In genomic region chr9:34138644-34139043, GRCh38 we compare ENCODE assay signal across 7 cellular contexts. TPM values are rescaled to one million over a fixed set of nuclear protein-coding genes. Genes with fewer than 3 reads are reported as not detected.
DNase-seq lines count a peak whose midpoint lies in the region; ATAC-seq and TF ChIP-seq lines count a peak whose summit lies in the region.
"Not testable (repeated sequence)": the region's sequence is repeated elsewhere in the genome, so short reads cannot be mapped to it uniquely, and the experiment has no call there.

No MANE protein-coding gene starts in this region.

- CTCF ChIA-PET in activated CD8-positive, alpha-beta T cell treated with anti-CD3 and anti-CD28 coated beads, Interleukin-2, amount 10 ng/mL, durations not matched to agents 7 days and 5 days (lab: Charles Lee) = not testable (repeated sequence)

- H3K4me1 Mint-ChIP-seq in CD4-positive, CD25-positive, alpha-beta regulatory T cell; T-helper 17 cell; activated CD8-positive, alpha-beta T cell treated with anti-CD3 and anti-CD28 coated beads, Interleukin-2, amount 10 ng/mL, durations not matched to agents 7 days and 5 days (ENCODE audit: low read depth); activated naive CD8-positive, alpha-beta T cell treated with anti-CD3 and anti-CD28 coated beads, Interleukin-2, amount 10 ng/mL, durations not matched to agents 7 days and 5 days; glutamatergic neuron (ENCODE audit: low read depth, unreplicated experiment): not testable (repeated sequence)

- not testable (repeated sequence) for H3K27ac ChIP-seq in CD4-positive, CD25-positive, alpha-beta regulatory T cell (ENCODE audit: insufficient read depth, low read length, poor library complexity, severe bottlenecking)

- not testable (repeated sequence) for H3K36me3 ChIP-seq in CD4-positive, CD25-positive, alpha-beta regulatory T cell (ENCODE audit: control insufficient read depth, insufficient read depth, low read length)

- not testable (repeated sequence) for TF ChIP-seq CTCF in glutamatergic neuron (IDR thresholded peaks at IDR 0.05; ENCODE audit: partially characterized antibody, unreplicated experiment)

- POLR2A ChIA-PET in activated CD8-positive, alpha-beta T cell treated with anti-CD3 and anti-CD28 coated beads, Interleukin-2, amount 10 ng/mL, durations not matched to agents 7 days and 5 days (lab: Charles Lee) = not testable (repeated sequence)
- POLR2A ChIA-PET in activated naive CD8-positive, alpha-beta T cell treated with anti-CD3 and anti-CD28 coated beads, Interleukin-2, amount 10 ng/mL, durations not matched to agents 7 days and 5 days (lab: Charles Lee) = interaction anchor here (0.7 kb wide), 1 partner anchor 499 kb away, joined by 6 read pairs; the partner anchor contains the start of gene SIGMAR1

- H3K36me3 Mint-ChIP-seq in CD4-positive, CD25-positive, alpha-beta regulatory T cell; T-helper 17 cell (ENCODE audit: low read depth); activated CD8-positive, alpha-beta T cell treated with anti-CD3 and anti-CD28 coated beads, Interleukin-2, amount 10 ng/mL, durations not matched to agents 7 days and 5 days (ENCODE audit: low read depth); activated naive CD8-positive, alpha-beta T cell treated with anti-CD3 and anti-CD28 coated beads, Interleukin-2, amount 10 ng/mL, durations not matched to agents 7 days and 5 days; glutamatergic neuron (ENCODE audit: unreplicated experiment): not testable (repeated sequence)

- ATAC-seq in CD4-positive, CD25-positive, alpha-beta regulatory T cell (ENCODE audit: low read depth in 2 of 2) = peak; percentile 40 to 78
- peak; percentile 57 for ATAC-seq in T-helper 17 cell
- ATAC-seq in activated CD8-positive, alpha-beta T cell treated with anti-CD3 and anti-CD28 coated beads, Interleukin-2, amount 10 ng/mL, durations not matched to agents 7 days and 5 days = not testable (repeated sequence)
- ATAC-seq in activated naive CD8-positive, alpha-beta T cell treated with anti-CD3 and anti-CD28 coated beads, Interleukin-2, amount 10 ng/mL, durations not matched to agents 7 days and 5 days (ENCODE audit: low read depth) = peak; percentile 45

- not testable (repeated sequence) for H3K27me3 ChIP-seq in CD4-positive, CD25-positive, alpha-beta regulatory T cell (ENCODE audit: control insufficient read depth, insufficient read depth, low read length)

- peak in 2 of 3 donors; percentile 16 to 81 for DNase-seq in CD4-positive, CD25-positive, alpha-beta regulatory T cell
- peak; percentile 35 for DNase-seq in DMS53 (lab: John Stamatoyannopoulos, UW)
- DNase-seq in NCI-H146 (lab: John Stamatoyannopoulos, UW) = peak; percentile 8
- not testable (repeated sequence) for DNase-seq in T-helper 17 cell; activated naive CD8-positive, alpha-beta T cell treated with anti-CD3 and anti-CD28 coated beads, Interleukin-2, amount 10 ng/mL, durations not matched to agents 7 days and 5 days; glutamatergic neuron
- DNase-seq in activated CD8-positive, alpha-beta T cell treated with anti-CD3 and anti-CD28 coated beads, Interleukin-2, amount 10 ng/mL, durations not matched to agents 7 days and 5 days = peak; percentile 52

- peak overlapping the region in 1 of 4 donors; percentile 9 for H3K4me3 Mint-ChIP-seq in CD4-positive, CD25-positive, alpha-beta regulatory T cell
- not testable (repeated sequence) for H3K4me3 Mint-ChIP-seq in T-helper 17 cell; activated CD8-positive, alpha-beta T cell treated with anti-CD3 and anti-CD28 coated beads, Interleukin-2, amount 10 ng/mL, durations not matched to agents 7 days and 5 days; activated naive CD8-positive, alpha-beta T cell treated with anti-CD3 and anti-CD28 coated beads, Interleukin-2, amount 10 ng/mL, durations not matched to agents 7 days and 5 days
- peak overlapping the region; percentile 49 for H3K4me3 Mint-ChIP-seq in glutamatergic neuron (ENCODE audit: unreplicated experiment)

- not testable (repeated sequence) for H3K27me3 Mint-ChIP-seq in CD4-positive, CD25-positive, alpha-beta regulatory T cell; T-helper 17 cell; activated CD8-positive, alpha-beta T cell treated with anti-CD3 and anti-CD28 coated beads, Interleukin-2, amount 10 ng/mL, durations not matched to agents 7 days and 5 days (ENCODE audit: low read depth); activated naive CD8-positive, alpha-beta T cell treated with anti-CD3 and anti-CD28 coated beads, Interleukin-2, amount 10 ng/mL, durations not matched to agents 7 days and 5 days; glutamatergic neuron (ENCODE audit: unreplicated experiment)

- not testable (repeated sequence) for H3K4me1 ChIP-seq in CD4-positive, CD25-positive, alpha-beta regulatory T cell (ENCODE audit: control insufficient read depth, insufficient read depth, low read length, poor library complexity, severe bottlenecking)

- not testable (repeated sequence) for H3K9me3 ChIP-seq in CD4-positive, CD25-positive, alpha-beta regulatory T cell (ENCODE audit: control insufficient read depth in 2 of 2, low read length in 2 of 2); T-helper 17 cell (ENCODE audit: control insufficient read depth, low read length, poor library complexity, severe bottlenecking)

- H3K4me3 ChIP-seq in CD4-positive, CD25-positive, alpha-beta regulatory T cell (ENCODE audit: low read depth, low read length) = not testable (repeated sequence)

- not testable (repeated sequence) for H3K9me3 Mint-ChIP-seq in CD4-positive, CD25-positive, alpha-beta regulatory T cell; activated CD8-positive, alpha-beta T cell treated with anti-CD3 and anti-CD28 coated beads, Interleukin-2, amount 10 ng/mL, durations not matched to agents 7 days and 5 days (ENCODE audit: insufficient read depth); activated naive CD8-positive, alpha-beta T cell treated with anti-CD3 and anti-CD28 coated beads, Interleukin-2, amount 10 ng/mL, durations not matched to agents 7 days and 5 days; glutamatergic neuron (ENCODE audit: unreplicated experiment)

- not testable (repeated sequence) for H3K27ac Mint-ChIP-seq in CD4-positive, CD25-positive, alpha-beta regulatory T cell; T-helper 17 cell; activated naive CD8-positive, alpha-beta T cell treated with anti-CD3 and anti-CD28 coated beads, Interleukin-2, amount 10 ng/mL, durations not matched to agents 7 days and 5 days
- peak overlapping the region; percentile 47 for H3K27ac Mint-ChIP-seq in activated CD8-positive, alpha-beta T cell treated with anti-CD3 and anti-CD28 coated beads, Interleukin-2, amount 10 ng/mL, durations not matched to agents 7 days and 5 days
- H3K27ac Mint-ChIP-seq in glutamatergic neuron (ENCODE audit: unreplicated experiment) = peak overlapping the region; percentile 78

RNA-seq across cellular contexts. Expression of gene DCAF12, which starts 12.1 kb away (rescaled TPM):
- 21.5 TPM for total RNA-seq in CD4-positive, CD25-positive, alpha-beta regulatory T cell
- 10 to 100 TPM; 21.0 to 28.2 (median 24.5) TPM for polyA plus RNA-seq in CD4-positive, CD25-positive, alpha-beta regulatory T cell
- 10 to 100 TPM; 14.8 TPM for total RNA-seq in T-helper 17 cell
- 10 to 100 TPM; 51.1 to 56.7 TPM for total RNA-seq in activated CD8-positive, alpha-beta T cell treated with anti-CD3 and anti-CD28 coated beads, Interleukin-2, amount 10 ng/mL, durations not matched to agents 7 days and 5 days
- total RNA-seq in activated naive CD8-positive, alpha-beta T cell treated with anti-CD3 and anti-CD28 coated beads, Interleukin-2, amount 10 ng/mL, durations not matched to agents 7 days and 5 days = 10 to 100 TPM; 35.8 to 41.6 TPM
- 37.9 TPM for total RNA-seq in glutamatergic neuron (ENCODE audit: unreplicated experiment)

RNA-seq across cellular contexts. Expression of gene UBAP1, which starts 40.2 kb away (rescaled TPM):
- total RNA-seq in CD4-positive, CD25-positive, alpha-beta regulatory T cell = 70.7 TPM
- polyA plus RNA-seq in CD4-positive, CD25-positive, alpha-beta regulatory T cell = 10 to 100 TPM; 52.9 to 60.0 (median 55.4) TPM
- total RNA-seq in T-helper 17 cell (10 to 100 TPM; 63.3 to 68.2 TPM), glutamatergic neuron (ENCODE audit: unreplicated experiment) (28.4 TPM)
- total RNA-seq in activated CD8-positive, alpha-beta T cell treated with anti-CD3 and anti-CD28 coated beads, Interleukin-2, amount 10 ng/mL, durations not matched to agents 7 days and 5 days = 10 to 100 TPM; 31.5 to 34.7 TPM
- total RNA-seq in activated naive CD8-positive, alpha-beta T cell treated with anti-CD3 and anti-CD28 coated beads, Interleukin-2, amount 10 ng/mL, durations not matched to agents 7 days and 5 days = 10 to 100 TPM; 36.3 to 36.5 TPM
